ENCODE assay signal across 1 cellular context in the genomic region with DNA sequence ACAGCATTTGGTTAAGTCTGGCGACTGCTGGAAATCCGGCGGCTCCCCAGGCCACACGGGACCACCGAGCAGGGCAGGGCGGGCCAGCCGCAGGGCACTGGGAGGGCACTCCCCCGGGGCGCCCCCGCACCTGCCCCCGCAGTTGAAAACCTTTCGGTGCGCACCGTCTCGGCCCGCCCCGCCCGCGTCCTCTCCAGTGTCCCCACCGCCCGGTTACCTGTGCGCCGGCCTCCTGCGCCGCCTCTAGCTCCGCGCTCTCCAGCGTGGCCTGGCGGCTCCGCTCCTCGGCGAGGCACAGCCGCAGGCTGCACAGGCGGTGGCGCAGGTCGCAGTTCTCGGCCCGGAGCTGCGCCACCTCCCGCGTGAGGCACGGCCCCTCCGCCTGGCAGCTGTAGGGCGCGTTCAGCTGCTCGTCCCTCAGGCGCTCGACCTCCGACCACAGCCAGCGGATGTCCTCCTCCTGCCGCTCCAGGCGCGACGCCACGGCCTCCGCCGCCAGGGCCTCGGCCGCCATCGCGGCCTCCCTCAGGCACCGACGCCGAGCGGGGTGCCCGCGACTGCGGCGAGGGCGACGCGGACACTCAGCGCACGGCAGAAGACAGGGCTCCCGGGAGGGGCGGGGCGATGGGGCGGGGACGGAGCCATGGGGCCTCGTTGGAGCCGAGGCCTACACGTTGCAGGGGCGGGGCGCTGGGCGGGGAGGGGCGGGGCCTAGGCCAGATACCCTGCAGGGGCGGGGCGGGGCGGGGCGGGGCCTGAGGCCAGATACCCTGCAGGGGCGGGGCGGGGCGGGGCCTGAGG.
TF ChIP-seq lines count a peak whose summit lies in the region.

A gene (minus strand): TSS at position 600 of the 801 bp plus-strand sequence. CDS start 86 bp downstream, at position 514.

TF ChIP-seq in HepG2, 621 proteins besides CTCF, POLR2A, EP300 and RAD21 (continued from another document and continues in another):
- peak; percentile 96 for TF ChIP-seq ZNF589 (CRISPR knock-in tag; conservative IDR thresholded peaks at IDR 0.05)
- TF ChIP-seq, protein P1, sequence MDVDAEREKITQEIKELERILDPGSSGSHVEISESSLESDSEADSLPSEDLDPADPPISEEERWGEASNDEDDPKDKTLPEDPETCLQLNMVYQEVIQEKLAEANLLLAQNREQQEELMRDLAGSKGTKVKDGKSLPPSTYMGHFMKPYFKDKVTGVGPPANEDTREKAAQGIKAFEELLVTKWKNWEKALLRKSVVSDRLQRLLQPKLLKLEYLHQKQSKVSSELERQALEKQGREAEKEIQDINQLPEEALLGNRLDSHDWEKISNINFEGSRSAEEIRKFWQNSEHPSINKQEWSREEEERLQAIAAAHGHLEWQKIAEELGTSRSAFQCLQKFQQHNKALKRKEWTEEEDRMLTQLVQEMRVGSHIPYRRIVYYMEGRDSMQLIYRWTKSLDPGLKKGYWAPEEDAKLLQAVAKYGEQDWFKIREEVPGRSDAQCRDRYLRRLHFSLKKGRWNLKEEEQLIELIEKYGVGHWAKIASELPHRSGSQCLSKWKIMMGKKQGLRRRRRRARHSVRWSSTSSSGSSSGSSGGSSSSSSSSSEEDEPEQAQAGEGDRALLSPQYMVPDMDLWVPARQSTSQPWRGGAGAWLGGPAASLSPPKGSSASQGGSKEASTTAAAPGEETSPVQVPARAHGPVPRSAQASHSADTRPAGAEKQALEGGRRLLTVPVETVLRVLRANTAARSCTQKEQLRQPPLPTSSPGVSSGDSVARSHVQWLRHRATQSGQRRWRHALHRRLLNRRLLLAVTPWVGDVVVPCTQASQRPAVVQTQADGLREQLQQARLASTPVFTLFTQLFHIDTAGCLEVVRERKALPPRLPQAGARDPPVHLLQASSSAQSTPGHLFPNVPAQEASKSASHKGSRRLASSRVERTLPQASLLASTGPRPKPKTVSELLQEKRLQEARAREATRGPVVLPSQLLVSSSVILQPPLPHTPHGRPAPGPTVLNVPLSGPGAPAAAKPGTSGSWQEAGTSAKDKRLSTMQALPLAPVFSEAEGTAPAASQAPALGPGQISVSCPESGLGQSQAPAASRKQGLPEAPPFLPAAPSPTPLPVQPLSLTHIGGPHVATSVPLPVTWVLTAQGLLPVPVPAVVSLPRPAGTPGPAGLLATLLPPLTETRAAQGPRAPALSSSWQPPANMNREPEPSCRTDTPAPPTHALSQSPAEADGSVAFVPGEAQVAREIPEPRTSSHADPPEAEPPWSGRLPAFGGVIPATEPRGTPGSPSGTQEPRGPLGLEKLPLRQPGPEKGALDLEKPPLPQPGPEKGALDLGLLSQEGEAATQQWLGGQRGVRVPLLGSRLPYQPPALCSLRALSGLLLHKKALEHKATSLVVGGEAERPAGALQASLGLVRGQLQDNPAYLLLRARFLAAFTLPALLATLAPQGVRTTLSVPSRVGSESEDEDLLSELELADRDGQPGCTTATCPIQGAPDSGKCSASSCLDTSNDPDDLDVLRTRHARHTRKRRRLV (CRISPR knock-in tag; IDR thresholded peaks at IDR 0.05), result no peak
- TF ChIP-seq CBFB (CRISPR knock-in tag; IDR thresholded peaks at IDR 0.05), result peak; percentile 69; the same call in 1 of the 2 replicates
- TF ChIP-seq RELA (CRISPR knock-in tag; IDR thresholded peaks at IDR 0.05), result 0 out of 2 replicates have a peak, but pooled peaks have one; percentile 56
- TF ChIP-seq, protein P2, sequence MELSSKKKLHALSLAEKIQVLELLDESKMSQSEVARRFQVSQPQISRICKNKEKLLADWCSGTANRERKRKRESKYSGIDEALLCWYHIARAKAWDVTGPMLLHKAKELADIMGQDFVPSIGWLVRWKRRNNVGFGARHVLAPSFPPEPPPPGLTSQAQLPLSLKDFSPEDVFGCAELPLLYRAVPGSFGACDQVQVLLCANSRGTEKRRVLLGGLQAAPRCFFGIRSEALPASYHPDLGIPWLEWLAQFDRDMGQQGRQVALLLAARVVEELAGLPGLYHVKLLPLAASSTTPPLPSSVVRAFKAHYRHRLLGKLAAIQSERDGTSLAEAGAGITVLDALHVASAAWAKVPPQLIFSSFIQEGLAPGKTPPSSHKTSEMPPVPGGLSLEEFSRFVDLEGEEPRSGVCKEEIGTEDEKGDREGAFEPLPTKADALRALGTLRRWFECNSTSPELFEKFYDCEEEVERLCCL (CRISPR knock-in tag; IDR thresholded peaks at IDR 0.05; ENCODE audit: borderline replicate concordance), result no peak
- TF ChIP-seq ZNF235 (CRISPR knock-in tag; IDR thresholded peaks at IDR 0.05; ENCODE audit: borderline replicate concordance), result no peak
- TF ChIP-seq HMGA1 (CRISPR knock-in tag; conservative IDR thresholded peaks at IDR 0.05), result no peak
- TF ChIP-seq ZNF775 (CRISPR knock-in tag; IDR thresholded peaks at IDR 0.05; ENCODE audit: borderline replicate concordance), result no peak
- TF ChIP-seq, protein P3, sequence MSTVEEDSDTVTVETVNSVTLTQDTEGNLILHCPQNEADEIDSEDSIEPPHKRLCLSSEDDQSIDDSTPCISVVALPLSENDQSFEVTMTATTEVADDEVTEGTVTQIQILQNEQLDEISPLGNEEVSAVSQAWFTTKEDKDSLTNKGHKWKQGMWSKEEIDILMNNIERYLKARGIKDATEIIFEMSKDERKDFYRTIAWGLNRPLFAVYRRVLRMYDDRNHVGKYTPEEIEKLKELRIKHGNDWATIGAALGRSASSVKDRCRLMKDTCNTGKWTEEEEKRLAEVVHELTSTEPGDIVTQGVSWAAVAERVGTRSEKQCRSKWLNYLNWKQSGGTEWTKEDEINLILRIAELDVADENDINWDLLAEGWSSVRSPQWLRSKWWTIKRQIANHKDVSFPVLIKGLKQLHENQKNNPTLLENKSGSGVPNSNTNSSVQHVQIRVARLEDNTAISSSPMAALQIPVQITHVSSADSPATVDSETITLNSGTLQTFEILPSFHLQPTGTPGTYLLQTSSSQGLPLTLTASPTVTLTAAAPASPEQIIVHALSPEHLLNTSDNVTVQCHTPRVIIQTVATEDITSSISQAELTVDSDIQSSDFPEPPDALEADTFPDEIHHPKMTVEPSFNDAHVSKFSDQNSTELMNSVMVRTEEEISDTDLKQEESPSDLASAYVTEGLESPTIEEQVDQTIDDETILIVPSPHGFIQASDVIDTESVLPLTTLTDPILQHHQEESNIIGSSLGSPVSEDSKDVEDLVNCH (CRISPR knock-in tag; IDR thresholded peaks at IDR 0.05), result no peak
- TF ChIP-seq NFYB (CRISPR knock-in tag; IDR thresholded peaks at IDR 0.05), result no peak
- TF ChIP-seq, protein P4, sequence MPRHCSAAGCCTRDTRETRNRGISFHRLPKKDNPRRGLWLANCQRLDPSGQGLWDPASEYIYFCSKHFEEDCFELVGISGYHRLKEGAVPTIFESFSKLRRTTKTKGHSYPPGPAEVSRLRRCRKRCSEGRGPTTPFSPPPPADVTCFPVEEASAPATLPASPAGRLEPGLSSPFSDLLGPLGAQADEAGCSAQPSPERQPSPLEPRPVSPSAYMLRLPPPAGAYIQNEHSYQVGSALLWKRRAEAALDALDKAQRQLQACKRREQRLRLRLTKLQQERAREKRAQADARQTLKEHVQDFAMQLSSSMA (CRISPR knock-in tag; IDR thresholded peaks at IDR 0.05), result peak; percentile 52; the same call in 1 of the 2 replicates
- no peak for TF ChIP-seq FOXA1 (IDR thresholded peaks at IDR 0.05)
- TF ChIP-seq FOXA1 (CRISPR knock-in tag; IDR thresholded peaks at IDR 0.05), result no peak; the same call in 1 of the 2 replicates
- TF ChIP-seq ZNF33B (CRISPR knock-in tag; IDR thresholded peaks at IDR 0.05), result peak; percentile 84
- peak; percentile 62; the same call in 1 of the 2 replicates for TF ChIP-seq POGZ (CRISPR knock-in tag; IDR thresholded peaks at IDR 0.05)
- 0 out of 2 replicates have a peak, but pooled peaks have one; percentile 39 for TF ChIP-seq ZNF674 (CRISPR knock-in tag; IDR thresholded peaks at IDR 0.05; ENCODE audit: low read depth)
- TF ChIP-seq, protein P5, sequence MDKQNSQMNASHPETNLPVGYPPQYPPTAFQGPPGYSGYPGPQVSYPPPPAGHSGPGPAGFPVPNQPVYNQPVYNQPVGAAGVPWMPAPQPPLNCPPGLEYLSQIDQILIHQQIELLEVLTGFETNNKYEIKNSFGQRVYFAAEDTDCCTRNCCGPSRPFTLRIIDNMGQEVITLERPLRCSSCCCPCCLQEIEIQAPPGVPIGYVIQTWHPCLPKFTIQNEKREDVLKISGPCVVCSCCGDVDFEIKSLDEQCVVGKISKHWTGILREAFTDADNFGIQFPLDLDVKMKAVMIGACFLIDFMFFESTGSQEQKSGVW (CRISPR knock-in tag; IDR thresholded peaks at IDR 0.05; ENCODE audit: borderline replicate concordance), result peak; percentile 55; the same call in 1 of the 2 replicates
- TF ChIP-seq, protein P6, sequence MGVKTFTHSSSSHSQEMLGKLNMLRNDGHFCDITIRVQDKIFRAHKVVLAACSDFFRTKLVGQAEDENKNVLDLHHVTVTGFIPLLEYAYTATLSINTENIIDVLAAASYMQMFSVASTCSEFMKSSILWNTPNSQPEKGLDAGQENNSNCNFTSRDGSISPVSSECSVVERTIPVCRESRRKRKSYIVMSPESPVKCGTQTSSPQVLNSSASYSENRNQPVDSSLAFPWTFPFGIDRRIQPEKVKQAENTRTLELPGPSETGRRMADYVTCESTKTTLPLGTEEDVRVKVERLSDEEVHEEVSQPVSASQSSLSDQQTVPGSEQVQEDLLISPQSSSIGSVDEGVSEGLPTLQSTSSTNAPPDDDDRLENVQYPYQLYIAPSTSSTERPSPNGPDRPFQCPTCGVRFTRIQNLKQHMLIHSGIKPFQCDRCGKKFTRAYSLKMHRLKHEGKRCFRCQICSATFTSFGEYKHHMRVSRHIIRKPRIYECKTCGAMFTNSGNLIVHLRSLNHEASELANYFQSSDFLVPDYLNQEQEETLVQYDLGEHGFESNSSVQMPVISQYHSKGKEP (CRISPR knock-in tag; IDR thresholded peaks at IDR 0.05), result no peak
- TF ChIP-seq, protein P7, sequence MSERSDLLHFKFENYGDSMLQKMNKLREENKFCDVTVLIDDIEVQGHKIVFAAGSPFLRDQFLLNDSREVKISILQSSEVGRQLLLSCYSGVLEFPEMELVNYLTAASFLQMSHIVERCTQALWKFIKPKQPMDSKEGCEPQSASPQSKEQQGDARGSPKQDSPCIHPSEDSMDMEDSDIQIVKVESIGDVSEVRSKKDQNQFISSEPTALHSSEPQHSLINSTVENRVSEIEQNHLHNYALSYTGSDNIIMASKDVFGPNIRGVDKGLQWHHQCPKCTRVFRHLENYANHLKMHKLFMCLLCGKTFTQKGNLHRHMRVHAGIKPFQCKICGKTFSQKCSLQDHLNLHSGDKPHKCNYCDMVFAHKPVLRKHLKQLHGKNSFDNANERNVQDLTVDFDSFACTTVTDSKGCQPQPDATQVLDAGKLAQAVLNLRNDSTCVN (CRISPR knock-in tag; IDR thresholded peaks at IDR 0.05; ENCODE audit: borderline replicate concordance), result no peak
- TF ChIP-seq ZNF256 (CRISPR knock-in tag; conservative IDR thresholded peaks at IDR 0.05), result no peak
- TF ChIP-seq REL (CRISPR knock-in tag; conservative IDR thresholded peaks at IDR 0.05), result peak; percentile 93; the same call in 1 of the 2 replicates
- TF ChIP-seq GZF1 (CRISPR knock-in tag; IDR thresholded peaks at IDR 0.05), result no peak
- TF ChIP-seq, protein P8, sequence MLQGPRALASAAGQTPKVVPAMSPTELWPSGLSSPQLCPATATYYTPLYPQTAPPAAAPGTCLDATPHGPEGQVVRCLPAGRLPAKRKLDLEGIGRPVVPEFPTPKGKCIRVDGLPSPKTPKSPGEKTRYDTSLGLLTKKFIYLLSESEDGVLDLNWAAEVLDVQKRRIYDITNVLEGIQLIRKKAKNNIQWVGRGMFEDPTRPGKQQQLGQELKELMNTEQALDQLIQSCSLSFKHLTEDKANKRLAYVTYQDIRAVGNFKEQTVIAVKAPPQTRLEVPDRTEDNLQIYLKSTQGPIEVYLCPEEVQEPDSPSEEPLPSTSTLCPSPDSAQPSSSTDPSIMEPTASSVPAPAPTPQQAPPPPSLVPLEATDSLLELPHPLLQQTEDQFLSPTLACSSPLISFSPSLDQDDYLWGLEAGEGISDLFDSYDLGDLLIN (CRISPR knock-in tag; IDR thresholded peaks at IDR 0.05; ENCODE audit: borderline replicate concordance), result no peak; the same call in 1 of the 2 replicates
- TF ChIP-seq, protein P9, sequence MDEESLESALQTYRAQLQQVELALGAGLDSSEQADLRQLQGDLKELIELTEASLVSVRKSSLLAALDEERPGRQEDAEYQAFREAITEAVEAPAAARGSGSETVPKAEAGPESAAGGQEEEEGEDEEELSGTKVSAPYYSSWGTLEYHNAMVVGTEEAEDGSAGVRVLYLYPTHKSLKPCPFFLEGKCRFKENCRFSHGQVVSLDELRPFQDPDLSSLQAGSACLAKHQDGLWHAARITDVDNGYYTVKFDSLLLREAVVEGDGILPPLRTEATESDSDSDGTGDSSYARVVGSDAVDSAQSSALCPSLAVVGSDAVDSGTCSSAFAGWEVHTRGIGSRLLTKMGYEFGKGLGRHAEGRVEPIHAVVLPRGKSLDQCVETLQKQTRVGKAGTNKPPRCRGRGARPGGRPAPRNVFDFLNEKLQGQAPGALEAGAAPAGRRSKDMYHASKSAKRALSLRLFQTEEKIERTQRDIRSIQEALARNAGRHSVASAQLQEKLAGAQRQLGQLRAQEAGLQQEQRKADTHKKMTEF (CRISPR knock-in tag; IDR thresholded peaks at IDR 0.05), result peak; percentile 88
- TF ChIP-seq ZNF839 (CRISPR knock-in tag; IDR thresholded peaks at IDR 0.05; ENCODE audit: borderline replicate concordance), result peak; percentile 96; the same call in 1 of the 2 replicates
- no peak; the same call in 1 of the 2 replicates for TF ChIP-seq GATAD2A (CRISPR knock-in tag; IDR thresholded peaks at IDR 0.05)
